ENCODE assay signal across 8 cellular contexts in genomic region chr5:34192064-34192922, GRCh38.
DNase-seq lines count a peak whose midpoint lies in the region; ATAC-seq, FAIRE-seq and TF ChIP-seq lines count a peak whose summit lies in the region.
"Not testable (repeated sequence)": the region's sequence is repeated elsewhere in the genome, so short reads cannot be mapped to it uniquely, and the experiment has no call there.

No MANE protein-coding gene starts in this region.

- CTCF ChIA-PET in SK-N-SH (lab: Yijun Ruan, JAX), result not testable (repeated sequence)
- CTCF ChIA-PET in H1 (lab: Charles Lee; ENCODE audit: partially characterized antibody), result interaction anchor here (0.6 to 1.1 kb wide), 5 partner anchors 10 to 272 kb away, joined by 3 to 5 read pairs (median 3); no protein-coding TSS in a partner anchor

- TF ChIP-seq POLR2A in H1 (IDR thresholded peaks at IDR 0.05; ENCODE audit: control extremely low read depth in 1 of 2, low read depth in 2 of 2, low read length in 2 of 2), result not testable (repeated sequence)

- 0 out of 2 replicates have a peak overlapping the region, but pooled peaks have one; percentile 90 for H2BK15ac ChIP-seq in H1 (ENCODE audit: low read length)

- not testable (repeated sequence) for H3K27ac Mint-ChIP-seq in activated naive CD8-positive, alpha-beta T cell treated with anti-CD3 and anti-CD28 coated beads for 36 hours
- peak overlapping the region in 4 of 6 donors; percentile 35 to 70 (median 43) for H3K27ac Mint-ChIP-seq in naive B cell

- POLR2A ChIA-PET in SK-N-SH (lab: Yijun Ruan, JAX), result interaction anchor here (1.4 kb wide), 1 partner anchor 184 kb away, joined by 3 read pairs; the partner anchor contains the start of gene AMACR
- POLR2A ChIA-PET in H1 (lab: Charles Lee; ENCODE audit: partially characterized antibody), result not testable (repeated sequence)

- H3K79me1 ChIP-seq in H1 (ENCODE audit: low read depth, low read length), result not testable (repeated sequence)

- H3K18ac ChIP-seq in H1 (ENCODE audit: extremely low read depth, low read length), result peak overlapping the region; percentile 36; the same call in 1 of the 2 replicates

- peaks cover 40% of the 10 kb centered on the region for H3K36me3 Mint-ChIP-seq in activated naive CD8-positive, alpha-beta T cell treated with anti-CD3 and anti-CD28 coated beads for 36 hours
- H3K36me3 Mint-ChIP-seq in naive B cell, result peaks cover 24 to 33% of the 10 kb centered on the region in 2 donors

- not testable (repeated sequence) for H2BK120ac ChIP-seq in H1 (replicated peaks; ENCODE audit: low read depth, low read length)

- not testable (repeated sequence) for ATAC-seq in naive B cell (ENCODE audit: low read depth in 2 of 2)

- H2BK12ac ChIP-seq in H1 (ENCODE audit: low read depth, low read length), result peak overlapping the region; percentile 41; the same call in 1 of the 2 replicates

- H3K36me3 ChIP-seq in SK-N-SH (replicated peaks in 1 of 2; ENCODE audit: control insufficient read depth in 1 of 2, insufficient read depth in 2 of 2, low read length in 1 of 2); H1 (ENCODE audit: control insufficient read depth in 2 of 4, insufficient read depth in 4 of 4, low read length in 3 of 4); hepatocyte (replicated peaks; ENCODE audit: insufficient read depth, low read depth): not testable (repeated sequence)

- TF ChIP-seq RAD21 in SK-N-SH (IDR thresholded peaks at IDR 0.05; ENCODE audit: low read length), result peak; percentile 25; the same call in 1 of the 2 replicates
- not testable (repeated sequence) for TF ChIP-seq RAD21 in H1 (IDR thresholded peaks at IDR 0.05 in 1 of 2, conservative IDR thresholded peaks at IDR 0.05 in 1 of 2; ENCODE audit: low read depth in 2 of 2, low read length in 2 of 2)

- WGBS in SK-N-SH (ENCODE audit: low lambda C conversion rate), result 82% methylated on average over 26 of the region's 26 CpGs
- WGBS in H1 (ENCODE audit: extremely low coverage in 1 of 2, insufficient coverage in 1 of 2, insufficient read length in 1 of 2, insufficient replicate concordance in 2 of 2, low coverage in 1 of 2, low lambda C conversion rate in 2 of 2, missing lambda C conversion rate in 1 of 2), 2 experiments, result 91% methylated on average over 26 of the region's 26 CpGs; no CpG with 5 or more reads in 1 of the 2 experiments
- WGBS in hepatocyte (ENCODE audit: low lambda C conversion rate, missing lambda C conversion rate), result 91% methylated on average over 26 of the region's 26 CpGs

- not testable (repeated sequence) for TF ChIP-seq CTCF in SK-N-SH (IDR thresholded peaks at IDR 0.05); H1 (IDR thresholded peaks at IDR 0.05; ENCODE audit: control extremely low read depth in 1 of 3, insufficient read depth in 1 of 3, low read depth in 1 of 3, low read length in 3 of 3); hepatocyte (IDR thresholded peaks at IDR 0.05; ENCODE audit: poor library complexity)

- H2BK5ac ChIP-seq in H1 (ENCODE audit: low read depth, low read length), result not testable (repeated sequence)

- not testable (repeated sequence) for H3K4me3 ChIP-seq in SK-N-SH (ENCODE audit: low read depth in 2 of 2, low read length in 1 of 2); H1 (ENCODE audit: extremely low read depth in 1 of 4, insufficient read depth in 2 of 4, low read depth in 3 of 4, low read length in 4 of 4); hepatocyte

- not testable (repeated sequence) for H3K79me2 ChIP-seq in SK-N-SH (ENCODE audit: insufficient read depth); H1 (ENCODE audit: control insufficient read depth in 1 of 2, insufficient read depth in 2 of 2, low read length in 2 of 2); hepatocyte

- H2AFZ ChIP-seq in SK-N-SH (ENCODE audit: low read depth); H1 (ENCODE audit: low read length); hepatocyte: not testable (repeated sequence)

- H4K91ac ChIP-seq in H1 (replicated peaks; ENCODE audit: insufficient read length, low read length), result not testable (repeated sequence)

- H3K14ac ChIP-seq in H1 (ENCODE audit: insufficient read length), result not testable (repeated sequence)

- peak; percentile 2 for DNase-seq in AG08395 (ENCODE audit: low spot score)
- DNase-seq in H4 (ENCODE audit: low spot score), result peak; percentile 49
- peak; percentile 25 for DNase-seq in SK-N-SH
- DNase-seq in activated naive CD8-positive, alpha-beta T cell treated with anti-CD3 and anti-CD28 coated beads for 36 hours, result peak; percentile 29
- peak in 1 of 2 experiments; percentile 88 for DNase-seq in H1 (ENCODE audit: low read depth in 1 of 2, low spot score in 2 of 2)
- DNase-seq in hepatocyte (ENCODE audit: low spot score), result peak; percentile 11
- not testable (repeated sequence) for DNase-seq in naive B cell
- peak; percentile 8 for DNase-seq in stimulated activated CD4-positive, alpha-beta T cell treated with anti-CD3 and anti-CD28 coated beads, Interleukin-15, amount 100 ng/mL, for 24 hours

- not testable (repeated sequence) for H3K23me2 ChIP-seq in H1 (ENCODE audit: low read depth, low read length)

- not testable (repeated sequence) for FAIRE-seq in H1 (lab: Jason Lieb, UNC)

- H3K4ac ChIP-seq in H1 (replicated peaks; ENCODE audit: insufficient read length, low read depth, low read length), result not testable (repeated sequence)

- H3K4me2 ChIP-seq in SK-N-SH; H1 (ENCODE audit: insufficient read depth in 1 of 2, low read depth in 2 of 2, low read length in 2 of 2); hepatocyte: not testable (repeated sequence)

- H2BK20ac ChIP-seq in H1 (ENCODE audit: low read length), result not testable (repeated sequence)

- H3K9me3 ChIP-seq in SK-N-SH; hepatocyte (ENCODE audit: low read depth): not testable (repeated sequence)
- H3K9me3 ChIP-seq in H1 (ENCODE audit: insufficient read depth in 2 of 2, low read depth in 1 of 2, low read length in 1 of 2), result peaks cover 7 to 14% of the 10 kb centered on the region in 2 experiments; a peak in 3 of 4 replicates

- H3K9me3 Mint-ChIP-seq in activated naive CD8-positive, alpha-beta T cell treated with anti-CD3 and anti-CD28 coated beads for 36 hours; naive B cell: not testable (repeated sequence)

- H4K8ac ChIP-seq in H1 (ENCODE audit: extremely low read depth, insufficient read depth, low read length), result not testable (repeated sequence)

- H3F3A ChIP-seq in SK-N-SH (replicated peaks; ENCODE audit: insufficient read depth), result not testable (repeated sequence)

- H4K20me1 ChIP-seq in SK-N-SH (ENCODE audit: insufficient read depth); H1 (replicated peaks in 1 of 2; ENCODE audit: control insufficient read depth in 1 of 2, insufficient read depth in 2 of 2, low read length in 2 of 2); hepatocyte (ENCODE audit: insufficient read depth, poor library complexity, severe bottlenecking): not testable (repeated sequence)

- not testable (repeated sequence) for H3K27me3 Mint-ChIP-seq in activated naive CD8-positive, alpha-beta T cell treated with anti-CD3 and anti-CD28 coated beads for 36 hours; naive B cell

- TF ChIP-seq EP300 in SK-N-SH (IDR thresholded peaks at IDR 0.05; ENCODE audit: borderline replicate concordance in 1 of 2, low read depth in 1 of 2, low read length in 1 of 2); H1 (IDR thresholded peaks at IDR 0.05; ENCODE audit: borderline replicate concordance in 1 of 2, low read depth in 2 of 2, low read length in 2 of 2): not testable (repeated sequence)

- not testable (repeated sequence) for H2AK5ac ChIP-seq in H1 (ENCODE audit: low read depth, low read length)

- H3K4me1 Mint-ChIP-seq in activated naive CD8-positive, alpha-beta T cell treated with anti-CD3 and anti-CD28 coated beads for 36 hours, result not testable (repeated sequence)
- peaks cover 18 to 20% (median 18%) of the 10 kb centered on the region in 3 donors for H3K4me1 Mint-ChIP-seq in naive B cell

- H3K4me1 ChIP-seq in SK-N-SH (ENCODE audit: control insufficient read depth in 1 of 2, insufficient read depth in 2 of 2, low read depth in 1 of 2, low read length in 1 of 2) (peaks cover 0 to 30% of the 10 kb centered on the region in 2 experiments; a peak in 2 of 4 replicates), H1 (replicated peaks in 1 of 4; ENCODE audit: control insufficient read depth in 3 of 4, insufficient read depth in 4 of 4, low read length in 3 of 4) (peaks cover 2 to 18% (median 6%) of the 10 kb centered on the region in 4 experiments; a peak in 5 of 7 replicates)
- not testable (repeated sequence) for H3K4me1 ChIP-seq in hepatocyte (ENCODE audit: insufficient read depth)

- H3K4me3 Mint-ChIP-seq in activated naive CD8-positive, alpha-beta T cell treated with anti-CD3 and anti-CD28 coated beads for 36 hours; naive B cell: not testable (repeated sequence)

- peak overlapping the region in 1 of 2 experiments; percentile 78; a peak in 2 of 4 replicates for H3K27ac ChIP-seq in SK-N-SH (ENCODE audit: low read depth in 2 of 2, low read length in 1 of 2)
- H3K27ac ChIP-seq in H1 (ENCODE audit: low read depth, low read length); hepatocyte: not testable (repeated sequence)

- not testable (repeated sequence) for H3K9ac ChIP-seq in SK-N-SH; H1 (replicated peaks in 1 of 4; ENCODE audit: extremely low read depth in 1 of 4, low read depth in 3 of 4, low read length in 3 of 4)

- H3K56ac ChIP-seq in H1 (replicated peaks; ENCODE audit: insufficient read length, low read depth, low read length), result not testable (repeated sequence)

- H3K9me2 ChIP-seq in SK-N-SH; hepatocyte (replicated peaks; ENCODE audit: insufficient read depth): not testable (repeated sequence)

- not testable (repeated sequence) for H4K5ac ChIP-seq in H1 (ENCODE audit: insufficient read length, low read depth, low read length)

- not testable (repeated sequence) for H3K27me3 ChIP-seq in SK-N-SH (ENCODE audit: insufficient read depth); H1 (replicated peaks in 1 of 4; ENCODE audit: control insufficient read depth in 3 of 4, extremely low read depth in 1 of 4, insufficient read depth in 3 of 4, low read length in 3 of 4); hepatocyte

- not testable (repeated sequence) for H3K23ac ChIP-seq in H1 (ENCODE audit: insufficient read length)

TF ChIP-seq in SK-N-SH, 30 proteins besides CTCF, POLR2A, EP300 and RAD21 (continues in another document):
- peak; percentile 37 for TF ChIP-seq CHD2 (IDR thresholded peaks at IDR 0.05; ENCODE audit: low read length, partially characterized antibody)
